In the genomic region with DNA sequence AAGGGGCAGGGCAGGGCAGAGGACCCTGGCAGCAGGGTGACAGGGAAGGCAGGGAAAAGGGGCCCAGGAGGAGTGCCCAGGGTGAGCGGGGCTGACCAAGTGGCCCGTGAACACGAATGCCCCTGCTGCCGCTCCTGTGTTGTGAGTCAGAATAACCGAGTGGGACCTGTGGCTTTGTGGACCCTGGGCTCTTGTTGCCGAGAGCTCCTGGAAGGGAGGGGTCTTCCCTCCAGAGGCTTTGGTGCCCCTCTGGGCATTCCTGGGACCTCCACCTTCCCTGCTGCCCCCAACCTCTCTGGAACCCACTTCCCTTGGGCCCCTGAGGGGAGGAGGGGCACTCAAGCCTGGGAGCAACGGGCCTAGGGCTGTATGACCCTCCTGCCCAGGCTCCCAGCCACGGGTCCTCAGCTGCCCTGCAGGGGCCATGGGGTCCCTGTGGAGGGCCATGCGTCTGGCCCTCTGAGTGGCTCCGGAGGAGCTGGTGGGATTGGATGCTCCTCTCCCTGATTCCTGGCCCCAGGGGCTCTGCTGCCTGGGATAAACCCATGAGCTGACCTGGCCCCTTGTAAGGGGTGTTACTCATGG, we compare ENCODE assay signal across 16 cellular contexts.
A peak's percentile ranks its signal among the peaks of the same experiment; 100 is the strongest.
DNase-seq lines count a peak whose midpoint lies in the region; ATAC-seq and TF ChIP-seq lines count a peak whose summit lies in the region.
"Had no signal": no experiment of that assay in that cellular context is flagged by ENCODE, and none has a peak within 500 bp of the region (broad histone marks: within the 10 kb centered on the region; RNA-seq: fewer than 3 reads in every experiment).

No MANE protein-coding gene starts in this region.

- no peak overlapping the region for H3K4me3 ChIP-seq in tibial artery

- no peak for TF ChIP-seq CTCF in GM10266 (IDR thresholded peaks at IDR 0.05; ENCODE audit: control insufficient read depth, insufficient read depth, low read depth, missing control alignments)
- TF ChIP-seq CTCF in tibial artery (IDR thresholded peaks at IDR 0.05) = no peak

- no peaks in the 10 kb centered on the region for H3K9me3 ChIP-seq in tibial artery
- H3K9me3 ChIP-seq: Caco-2 had no signal

- no peaks in the 10 kb centered on the region for H3K36me3 ChIP-seq in tibial artery

- DNase-seq in cardiac septum (ENCODE audit: low spot score) (peak; percentile 70), Right ventricle myocardium superior (no peak), GM10266 (ENCODE audit: extremely low spot score) (peak; percentile 3), ecto neural progenitor cell (ENCODE audit: low spot score) (peak; percentile 20), tibial artery (peak; percentile 9 to 46)
- DNase-seq: AML-193; Caco-2; CD4-positive, CD25-positive, alpha-beta regulatory T cell; NCI-H1092; NCI-H146; NCI-H2081 treated with DMSO at 0.1 percent for 48 hours; NCI-H510A; NCI-H774 had no signal

- intact Hi-C loops in cardiac septum (cut with DNase I) = no loop called here
- intact Hi-C loops in Right ventricle myocardium superior (cut with DNase I) = no loop called here
- intact Hi-C loops in tibial artery (cut with DNase I; ENCODE audit: low total_unique reads) = no loop called here

- H3K4me1 ChIP-seq in tibial artery = no peaks in the 10 kb centered on the region
- H3K4me1 ChIP-seq: Caco-2 had no signal

- no peak for ATAC-seq in Right ventricle myocardium superior (ENCODE audit: poor library complexity)
- no peak for ATAC-seq in HG03521 (IDR thresholded peaks at IDR 0.05; ENCODE audit: unreplicated experiment)
- ATAC-seq in GM21526 (IDR thresholded peaks at IDR 0.05; ENCODE audit: low FRiP score, unreplicated experiment) = no peak
- ATAC-seq: Right ventricle myocardium inferior had no signal

- H3K27me3 ChIP-seq in tibial artery = peaks cover 0 to 11% of the 10 kb centered on the region in 2 donors

- no peak overlapping the region for H3K27ac ChIP-seq in tibial artery
